ENCODE assay signal across 9 cellular contexts in the genomic region with DNA sequence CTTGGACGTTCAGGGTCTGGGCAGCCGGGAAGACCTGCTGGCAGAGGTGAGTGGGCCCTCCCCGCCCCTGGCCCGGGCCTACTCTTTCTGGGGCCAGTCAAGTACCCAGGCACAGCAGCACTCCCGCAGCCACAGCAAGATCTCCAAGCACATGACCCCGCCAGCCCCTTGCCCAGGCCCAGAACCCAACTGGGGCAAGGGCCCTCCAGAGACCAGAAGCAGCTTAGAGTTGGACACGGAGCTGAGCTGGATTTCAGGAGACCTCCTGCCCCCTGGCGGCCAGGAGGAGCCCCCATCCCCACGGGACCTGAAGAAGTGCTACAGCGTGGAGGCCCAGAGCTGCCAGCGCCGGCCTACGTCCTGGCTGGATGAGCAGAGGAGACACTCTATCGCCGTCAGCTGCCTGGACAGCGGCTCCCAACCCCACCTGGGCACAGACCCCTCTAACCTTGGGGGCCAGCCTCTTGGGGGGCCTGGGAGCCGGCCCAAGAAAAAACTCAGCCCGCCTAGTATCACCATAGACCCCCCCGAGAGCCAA. TPM values are rescaled to one million over a fixed set of nuclear protein-coding genes. Genes with fewer than 3 reads are reported as not detected.
DNase-seq lines count a peak whose midpoint lies in the region; ATAC-seq and TF ChIP-seq lines count a peak whose summit lies in the region.
"Had no signal": no experiment of that assay in that cellular context is flagged by ENCODE, and none has a peak within 500 bp of the region (broad histone marks: within the 10 kb centered on the region; RNA-seq: fewer than 3 reads in every experiment).

No MANE protein-coding gene starts in this region.

- no peak overlapping the region for H3K4me2 ChIP-seq in PC-3 (ENCODE audit: low read length)
- H3K4me2 ChIP-seq in fibroblast of lung (ENCODE audit: extremely low read depth, insufficient read depth, low read length) = no peak overlapping the region

- H3K9ac ChIP-seq in PC-3 (ENCODE audit: low read length) (no peak overlapping the region), fibroblast of lung (ENCODE audit: insufficient read depth, low read length) (no peak overlapping the region)

- H3K4me3 Mint-ChIP-seq in Caco-2 (ENCODE audit: unreplicated experiment) = no peak overlapping the region

- H3K9me3 ChIP-seq in Caco-2 (no peaks in the 10 kb centered on the region), PC-3 (ENCODE audit: low read length) (no peaks in the 10 kb centered on the region), fibroblast of lung (ENCODE audit: control insufficient read depth, insufficient read depth, low read depth, low read length) (no peaks in the 10 kb centered on the region)

- peak; percentile 99 for TF ChIP-seq CTCF in Caco-2 (IDR thresholded peaks at IDR 0.05; ENCODE audit: insufficient read depth in 1 of 2, low read depth in 1 of 2, low read length in 1 of 2, severe bottlenecking in 1 of 2, unreplicated experiment in 1 of 2)
- peak; percentile 92 for TF ChIP-seq CTCF in PC-3 (conservative IDR thresholded peaks at IDR 0.05; ENCODE audit: low read depth, low read length)
- TF ChIP-seq CTCF in fibroblast of lung (conservative IDR thresholded peaks at IDR 0.05 in 1 of 2, IDR thresholded peaks at IDR 0.05 in 1 of 2; ENCODE audit: low read depth in 1 of 2, low read length in 2 of 2) = peak; percentile 71 to 77

- H3K36me3 Mint-ChIP-seq in Caco-2 (ENCODE audit: insufficient read depth, unreplicated experiment) = peaks cover 5% of the 10 kb centered on the region

- POLR2A ChIA-PET in Caco-2 (lab: Charles Lee) = interaction anchor here (0.5 to 1.1 kb wide), 6 partner anchors 12 to 114 kb away, joined by 3 to 10 read pairs (median 6); no protein-coding TSS in a partner anchor
- POLR2A ChIA-PET in PC-3 (lab: Charles Lee; ENCODE audit: unreplicated experiment) = no interaction called here

- ATAC-seq in PC-3 (peak; percentile 61), HG03196 (IDR thresholded peaks at IDR 0.05; ENCODE audit: unreplicated experiment) (no peak)

- no peaks in the 10 kb centered on the region for H4K20me1 ChIP-seq in PC-3 (ENCODE audit: low read length)
- H4K20me1 ChIP-seq in fibroblast of lung (ENCODE audit: control insufficient read depth, extremely low read depth, insufficient read depth, low read length) = no peaks in the 10 kb centered on the region

- BruUV-seq in Caco-2 (replicated peaks; lab: Mats Ljungman, UMichigan) = no TSS peak
- BruUV-seq in PC-3 (replicated peaks; lab: Mats Ljungman, UMichigan) = no TSS peak

- no peak overlapping the region; the same call in 1 of the 2 replicates for H2AFZ ChIP-seq in PC-3 (ENCODE audit: low read length)
- H2AFZ ChIP-seq in fibroblast of lung (ENCODE audit: low read length) = no peak overlapping the region

- DNase-seq in Caco-2 = peak; percentile 92 to 94
- peak; percentile 70 for DNase-seq in HK-2 (ENCODE audit: unreplicated experiment)
- DNase-seq in PC-3 = peak; percentile 76
- peak; percentile 65 for DNase-seq in activated T-cell treated with anti-CD3 and anti-CD28 coated beads, Interleukin-2, amount 50 U/mL, for 1 hour
- peak; percentile 67 to 78 for DNase-seq in fibroblast of lung (ENCODE audit: low read depth in 2 of 2)
- DNase-seq in nucleus accumbens (lab: John Stamatoyannopoulos, UW) = peak in 31 of 56 donors; percentile 6 to 80 (median 28)
- peak; percentile 46 for DNase-seq in superior temporal gyrus (ENCODE audit: extremely low spot score)

- peak overlapping the region; percentile 0 for H3K27ac Mint-ChIP-seq in Caco-2 (ENCODE audit: unreplicated experiment)

- H3K27me3 Mint-ChIP-seq in Caco-2 (ENCODE audit: insufficient read depth, unreplicated experiment) = no peaks in the 10 kb centered on the region

- CTCF ChIA-PET in Caco-2 (lab: Charles Lee) = interaction anchor here (0.5 to 10.6 kb wide), 42 partner anchors 8 to 339 kb away, joined by 3 to 272 read pairs (median 6); partner anchors contain the start of genes CACNA1G, LRRC59 and SPATA20
- CTCF ChIA-PET in PC-3 (lab: Charles Lee) = interaction anchor here (0.6 to 1.5 kb wide), 11 partner anchors 11 to 138 kb away, joined by 3 to 21 read pairs (median 3); partner anchors contain the start of gene SPATA20

- no peaks in the 10 kb centered on the region for H3K9me2 ChIP-seq in PC-3 (replicated peaks; ENCODE audit: low read length)

- no peak overlapping the region for H3K27ac ChIP-seq in PC-3 (ENCODE audit: low read length)
- no peak overlapping the region for H3K27ac ChIP-seq in fibroblast of lung (ENCODE audit: insufficient read depth, low read length)

- H3K4me1 ChIP-seq in Caco-2 = peaks cover 37% of the 10 kb centered on the region
- H3K4me1 ChIP-seq in PC-3 (ENCODE audit: insufficient read depth, low read length) = peaks cover 23% of the 10 kb centered on the region
- no peaks in the 10 kb centered on the region for H3K4me1 ChIP-seq in fibroblast of lung (ENCODE audit: control insufficient read depth, extremely low read depth, insufficient read depth, low read length)

- no peaks in the 10 kb centered on the region for H3F3A ChIP-seq in PC-3 (ENCODE audit: low read length, unreplicated experiment)

- H3K36me3 ChIP-seq in Caco-2 (ENCODE audit: control insufficient read depth, insufficient read depth, low read length) (no peaks in the 10 kb centered on the region), PC-3 (ENCODE audit: low read depth, low read length) (no peaks in the 10 kb centered on the region), fibroblast of lung (ENCODE audit: control insufficient read depth, insufficient read depth, low read length) (no peaks in the 10 kb centered on the region)

- no peaks in the 10 kb centered on the region for H3K27me3 ChIP-seq in Caco-2 (replicated peaks; ENCODE audit: control insufficient read depth, insufficient read depth, low read length)
- no peaks in the 10 kb centered on the region for H3K27me3 ChIP-seq in PC-3 (ENCODE audit: low read length)
- H3K27me3 ChIP-seq in fibroblast of lung (ENCODE audit: control insufficient read depth, insufficient read depth, low read length) = peaks cover 7% of the 10 kb centered on the region

- H3K9me3 Mint-ChIP-seq in Caco-2 (ENCODE audit: unreplicated experiment) = no peaks in the 10 kb centered on the region

- peaks cover 29% of the 10 kb centered on the region for H3K4me1 Mint-ChIP-seq in Caco-2 (ENCODE audit: low read depth, unreplicated experiment)

- H3K79me2 ChIP-seq in PC-3 (ENCODE audit: low read length) (no peaks in the 10 kb centered on the region), fibroblast of lung (ENCODE audit: control insufficient read depth, insufficient read depth, low read length) (no peaks in the 10 kb centered on the region)

- H3K4me3 ChIP-seq in Caco-2 (ENCODE audit: low read depth, low read length) (no peak overlapping the region), PC-3 (ENCODE audit: low read length) (no peak overlapping the region), fibroblast of lung (replicated peaks in 1 of 4; ENCODE audit: control extremely low read depth in 1 of 4, insufficient read depth in 1 of 4, low read depth in 3 of 4, low read length in 4 of 4) (no peak overlapping the region)

- intact Hi-C loops in Caco-2 (cut with micrococcal nuclease; ENCODE audit: unreplicated experiment) = loop anchor here (1.0 to 2.0 kb wide), 3 partner anchors 65 to 144 kb away; partner anchors contain the start of gene CACNA1G
- intact Hi-C loops in PC-3 (cut with micrococcal nuclease) = loop anchor here (1.0 kb wide), 1 partner anchor 79 kb away; the partner anchor contains the start of gene SPATA20

RNA-seq across cellular contexts. Expression of gene ABCC3, which starts 8.6 kb away (rescaled TPM):
- total RNA-seq in Caco-2 (2022) (39.3 and 45.6 TPM in 2 replicates), PC-3 (2014; rRNA removed) (50.2 and 64.4 TPM in 2 replicates), fibroblast of lung (20.0 and 34.8 TPM in 2 replicates)
- polyA plus RNA-seq in fibroblast of lung = 11.5 and 11.9 TPM in 2 replicates
- polyA plus RNA-seq in fibroblast of lung (2012) = 13.8 and 14.8 TPM in 2 replicates
- polyA minus RNA-seq in fibroblast of lung (ENCODE audit: low replicate concordance) = 35.8 and 62.2 TPM in 2 replicates
- total RNA-seq: T-helper 1 cell treated with Interleukin-12 subunit alpha and Interleukin-12 subunit beta and Interleukin-4 antibody, amounts not matched to agents 30 ng/mL and 1 ng/mL, for 36 hours had no signal

Comparison
In these comparisons a context has a peak if more than half of its experiments do, and no peak if none do; other contexts are left out.
1. DNase-seq: peak in every context shown above with its lines; median percentile 93 in Caco-2; 76 in PC-3; 72 in fibroblast of lung; 70 in HK-2; 65 in activated T-cell treated with anti-CD3 and anti-CD28 coated beads, Interleukin-2, amount 50 U/mL, for 1 hour; 46 in superior temporal gyrus; 28 in nucleus accumbens.